In genomic region chr2:205700331-205701132, GRCh38 we compare ENCODE assay signal across 8 cellular contexts. TPM values are rescaled to one million over a fixed set of nuclear protein-coding genes. Genes with fewer than 3 reads are reported as not detected.
DNase-seq lines count a peak whose midpoint lies in the region; ATAC-seq, FAIRE-seq and TF ChIP-seq lines count a peak whose summit lies in the region.

No MANE protein-coding gene starts in this region.

- H3K27me3 ChIP-seq in sigmoid colon = no peaks in the 10 kb centered on the region

- peak overlapping the region; percentile 94 to 99 (median 96) for H3K27ac ChIP-seq in sigmoid colon

- no peaks in the 10 kb centered on the region for H3K9me3 ChIP-seq in sigmoid colon

- H3K4me3 ChIP-seq in fibroblast of mammary gland (ENCODE audit: control insufficient read depth, low read depth, low read length) = no peak overlapping the region
- peak overlapping the region in 1 of 4 donors; percentile 5 for H3K4me3 ChIP-seq in sigmoid colon

- intact Hi-C loops in sigmoid colon (cut with DNase I) = no loop called here

- peak; percentile 54 for DNase-seq in activated CD4-positive, alpha-beta T cell treated with anti-CD3 and anti-CD28 coated beads for 48 hours
- DNase-seq in activated CD4-positive, alpha-beta T cell treated with anti-CD3 and anti-CD28 coated beads, Interleukin-2, amount 50 U/mL, for 1 hour = no peak
- DNase-seq in RCC 7860 (ENCODE audit: low spot score) (peak; percentile 97), fibroblast of mammary gland (ENCODE audit: low read depth) (peak; percentile 79), sigmoid colon (no peak), RKO (ENCODE audit: low spot score) (no peak), NCI-H774 (lab: John Stamatoyannopoulos, UW) (no peak)

- peak; percentile 57 for ATAC-seq in HG02981 (IDR thresholded peaks at IDR 0.05; ENCODE audit: unreplicated experiment)

- peaks cover 0 to 100% (median 99%) of the 10 kb centered on the region in 4 donors for H3K4me1 ChIP-seq in sigmoid colon

- 69 to 76% methylated on average over 12 of the region's 12 CpGs for WGBS in sigmoid colon, 2 donors

- TF ChIP-seq POLR2A in sigmoid colon (IDR thresholded peaks at IDR 0.05) = no peak

- FAIRE-seq in RCC 7860 (lab: Jason Lieb, UNC) = peak; percentile 97

- no peak for TF ChIP-seq CTCF in fibroblast of mammary gland (conservative IDR thresholded peaks at IDR 0.05; ENCODE audit: control insufficient read depth, insufficient read depth, low read depth, low read length)
- TF ChIP-seq CTCF in sigmoid colon (IDR thresholded peaks at IDR 0.05) = no peak

- no peak for TF ChIP-seq EP300 in sigmoid colon (IDR thresholded peaks at IDR 0.05)

- peaks cover 0 to 54% (median 15%) of the 10 kb centered on the region in 4 donors for H3K36me3 ChIP-seq in sigmoid colon

RNA-seq across cellular contexts. Expression of gene NRP2, which starts 18.2 kb away (rescaled TPM):
- total RNA-seq in sigmoid colon = 100 to 1,000 TPM; 207 to 348 (median 237) TPM
- 10 to 100 TPM in 1 of 3 donors, 1 to 10 TPM in 2; 2.5 to 13.6 (median 7.8) TPM for polyA plus RNA-seq in sigmoid colon

Comparison
In these comparisons a context has a peak if more than half of its experiments do, and no peak if none do; other contexts are left out.
1. DNase-seq: peak in activated CD4-positive, alpha-beta T cell treated with anti-CD3 and anti-CD28 coated beads for 48 hours (single experiment), RCC 7860 (single experiment) and fibroblast of mammary gland (single experiment); none in activated CD4-positive, alpha-beta T cell treated with anti-CD3 and anti-CD28 coated beads, Interleukin-2, amount 50 U/mL, for 1 hour (single experiment), sigmoid colon (single experiment), RKO (single experiment) and NCI-H774 (single experiment).